In the genomic region with DNA sequence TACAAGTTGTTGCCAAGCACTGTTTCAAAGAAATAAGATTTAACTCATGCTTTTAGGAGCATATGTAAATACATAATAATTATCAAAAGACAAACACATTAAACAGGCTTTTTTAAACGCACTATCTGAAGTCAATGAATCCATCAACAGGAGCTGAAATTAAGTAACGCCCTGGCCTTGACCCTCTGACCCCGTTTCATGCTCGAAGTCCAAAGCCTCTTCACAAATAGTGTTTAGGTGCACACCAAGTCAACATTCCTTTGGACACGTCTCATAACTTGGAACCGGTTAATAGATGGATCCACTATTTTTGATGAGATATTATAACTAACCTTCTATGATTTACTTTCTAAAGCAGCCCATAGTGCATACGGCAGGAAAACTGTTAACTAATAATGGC, we compare ENCODE assay signal across 28 cellular contexts.
"Had no signal": no experiment of that assay in that cellular context is flagged by ENCODE, and none has a peak within 500 bp of the region (broad histone marks: within the 10 kb centered on the region; RNA-seq: fewer than 3 reads in every experiment).

No MANE protein-coding gene starts in this region.

- H3K4me1 ChIP-seq: SJCRH30 had no signal

- ATAC-seq: activated CD4-positive, alpha-beta T cell treated with anti-CD3 and anti-CD28 coated beads for 36 hours; activated T-helper 17 cell treated with anti-CD3 and anti-CD28 coated beads, Interleukin-2, amount 50 U/mL, for 72 hours; Panc1 had no signal

- H3K9me3 Mint-ChIP-seq: activated CD4-positive, alpha-beta memory T cell treated with anti-CD3 and anti-CD28 coated beads, Interleukin-2, amount 10 ng/mL, durations not matched to agents 7 days and 5 days; activated naive CD4-positive, alpha-beta T cell treated with anti-CD3 and anti-CD28 coated beads for 36 hours; activated T-helper 17 cell treated with anti-CD3 and anti-CD28 coated beads, Interleukin-2, amount 50 U/mL, for 72 hours had no signal

- H3K4me1 Mint-ChIP-seq: activated CD4-positive, alpha-beta memory T cell treated with anti-CD3 and anti-CD28 coated beads, Interleukin-2, amount 10 ng/mL, durations not matched to agents 7 days and 5 days; activated CD4-positive, alpha-beta T cell treated with anti-CD3 and anti-CD28 coated beads for 36 hours; activated T-helper 17 cell treated with anti-CD3 and anti-CD28 coated beads, Interleukin-2, amount 50 U/mL, for 72 hours had no signal

- H3K4me3 Mint-ChIP-seq: activated CD4-positive, alpha-beta memory T cell treated with anti-CD3 and anti-CD28 coated beads, Interleukin-2, amount 10 ng/mL, durations not matched to agents 7 days and 5 days; activated CD4-positive, alpha-beta T cell treated with anti-CD3 and anti-CD28 coated beads for 36 hours; activated naive CD4-positive, alpha-beta T cell treated with anti-CD3 and anti-CD28 coated beads for 36 hours; activated naive CD8-positive, alpha-beta T cell; activated T-helper 17 cell treated with anti-CD3 and anti-CD28 coated beads, Interleukin-2, amount 50 U/mL, for 72 hours had no signal

- H3K4me3 ChIP-seq: MG63, SJCRH30 had no signal

- DNase-seq: activated CD4-positive, alpha-beta memory T cell treated with anti-CD3 and anti-CD28 coated beads, Interleukin-2, amount 10 ng/mL, durations not matched to agents 7 days and 5 days; activated CD4-positive, alpha-beta T cell treated with anti-CD3 and anti-CD28 coated beads for 36 hours; activated CD4-positive, alpha-beta T cell treated with anti-CD3 and anti-CD28 coated beads, Interleukin-2, amount 50 U/mL, for 1 hour; activated gamma-delta T cell; activated naive CD4-positive, alpha-beta T cell treated with anti-CD3 and anti-CD28 coated beads for 36 hours; activated T-cell treated with anti-CD3 and anti-CD28 coated beads for 4 hours; activated T-cell treated with anti-CD3 and anti-CD28 coated beads, Interleukin-2, amount 50 U/mL, for 48 hours; brain microvascular endothelial cell; MG63; MV-4-11; NCI-H1092 treated with DMSO at 0.1 percent for 48 hours; NCI-H1436; NCI-H1694 treated with DMSO at 0.1 percent for 48 hours; NCI-H2029 treated with DMSO at 0.1 percent for 48 hours; NCI-H345; NCI-H510A; NCI-H526 treated with DMSO at 0.1 percent for 48 hours; NK-92 treated with Interleukin-12 subunit alpha and Interleukin-12 subunit beta, amount 100 ng/mL, for 24 hours; OCI-M1; RPMI8226; SJCRH30; SK-N-SH; T-helper 1 cell; WERI-Rb-1 had no signal

- H3K27me3 ChIP-seq: brain microvascular endothelial cell, MG63, SJCRH30 had no signal

- H3K27me3 Mint-ChIP-seq: activated CD4-positive, alpha-beta memory T cell treated with anti-CD3 and anti-CD28 coated beads, Interleukin-2, amount 10 ng/mL, durations not matched to agents 7 days and 5 days; activated CD4-positive, alpha-beta T cell treated with anti-CD3 and anti-CD28 coated beads for 36 hours; activated naive CD8-positive, alpha-beta T cell; activated T-helper 17 cell treated with anti-CD3 and anti-CD28 coated beads, Interleukin-2, amount 50 U/mL, for 72 hours had no signal

- H3K27ac ChIP-seq: brain microvascular endothelial cell, KMS-11, SJCRH30, WERI-Rb-1 had no signal

- H3K27ac Mint-ChIP-seq: activated CD4-positive, alpha-beta memory T cell treated with anti-CD3 and anti-CD28 coated beads, Interleukin-2, amount 10 ng/mL, durations not matched to agents 7 days and 5 days; activated CD4-positive, alpha-beta T cell treated with anti-CD3 and anti-CD28 coated beads for 36 hours; activated naive CD4-positive, alpha-beta T cell treated with anti-CD3 and anti-CD28 coated beads for 36 hours; activated naive CD8-positive, alpha-beta T cell; activated T-helper 17 cell treated with anti-CD3 and anti-CD28 coated beads, Interleukin-2, amount 50 U/mL, for 72 hours had no signal
